ENCODE assay signal across 2 cellular contexts in genomic region chr17:57253307-57254065, GRCh38.
TF ChIP-seq lines count a peak whose summit lies in the region.

No MANE protein-coding gene starts in this region.

TF ChIP-seq in HEK293, 187 proteins besides CTCF, POLR2A, EP300 and RAD21 (continued from another document):
- no peak for TF ChIP-seq KLF16 (tag by site-specific recombination; IDR thresholded peaks at IDR 0.05)
- TF ChIP-seq ZNF660 (tag by site-specific recombination; IDR thresholded peaks at IDR 0.05) = no peak
- no peak for TF ChIP-seq ZNF404 (tag by site-specific recombination; IDR thresholded peaks at IDR 0.05)
- TF ChIP-seq SP2 (tag by site-specific recombination; IDR thresholded peaks at IDR 0.05) = no peak
- TF ChIP-seq ZSCAN16 (tag by site-specific recombination; IDR thresholded peaks at IDR 0.05) = no peak
- no peak for TF ChIP-seq ZNF776 (tag by site-specific recombination; IDR thresholded peaks at IDR 0.05; ENCODE audit: borderline replicate concordance)

TF ChIP-seq in WTC11, 78 proteins besides CTCF, POLR2A, EP300 and RAD21:
- no peak for TF ChIP-seq ZNF281 (CRISPR knock-in tag; IDR thresholded peaks at IDR 0.05)
- TF ChIP-seq HMGA2 (CRISPR knock-in tag; IDR thresholded peaks at IDR 0.05) = peak; percentile 61
- TF ChIP-seq TP53 (CRISPR knock-in tag; IDR thresholded peaks at IDR 0.05) = no peak
TF ChIP-seq in WTC11: peak in this region for 1.
